In genomic region chr4:185726931-185727330, GRCh38 we compare ENCODE assay signal across 1 cellular context.
TF ChIP-seq lines count a peak whose summit lies in the region.

No MANE protein-coding gene starts in this region.

TF ChIP-seq in H1, 55 proteins besides CTCF, POLR2A, EP300 and RAD21 (continued from another document):
- TF ChIP-seq CTBP2 (IDR thresholded peaks at IDR 0.05; ENCODE audit: borderline replicate concordance, insufficient read depth, insufficient read length, low read length) (no peak), TBP (IDR thresholded peaks at IDR 0.05; ENCODE audit: low read depth, low read length) (no peak), JUND (IDR thresholded peaks at IDR 0.05; ENCODE audit: low read length) (no peak), PHF8 (conservative IDR thresholded peaks at IDR 0.05; ENCODE audit: low read depth, low read length) (no peak), EZH2 (IDR thresholded peaks at IDR 0.05; ENCODE audit: low read depth, low read length, severe bottlenecking) (no peak), CEBPB (IDR thresholded peaks at IDR 0.05; ENCODE audit: low read depth, low read length) (no peak), HDAC2 (IDR thresholded peaks at IDR 0.05; ENCODE audit: borderline replicate concordance in 1 of 2, low read depth in 2 of 2, low read length in 2 of 2) (no peak), CBX8 (IDR thresholded peaks at IDR 0.05; ENCODE audit: borderline replicate concordance, low read depth, low read length) (no peak), KDM1A (IDR thresholded peaks at IDR 0.05; ENCODE audit: borderline replicate concordance, low read length) (no peak)
